ENCODE assay signal across 8 cellular contexts in the genomic region with DNA sequence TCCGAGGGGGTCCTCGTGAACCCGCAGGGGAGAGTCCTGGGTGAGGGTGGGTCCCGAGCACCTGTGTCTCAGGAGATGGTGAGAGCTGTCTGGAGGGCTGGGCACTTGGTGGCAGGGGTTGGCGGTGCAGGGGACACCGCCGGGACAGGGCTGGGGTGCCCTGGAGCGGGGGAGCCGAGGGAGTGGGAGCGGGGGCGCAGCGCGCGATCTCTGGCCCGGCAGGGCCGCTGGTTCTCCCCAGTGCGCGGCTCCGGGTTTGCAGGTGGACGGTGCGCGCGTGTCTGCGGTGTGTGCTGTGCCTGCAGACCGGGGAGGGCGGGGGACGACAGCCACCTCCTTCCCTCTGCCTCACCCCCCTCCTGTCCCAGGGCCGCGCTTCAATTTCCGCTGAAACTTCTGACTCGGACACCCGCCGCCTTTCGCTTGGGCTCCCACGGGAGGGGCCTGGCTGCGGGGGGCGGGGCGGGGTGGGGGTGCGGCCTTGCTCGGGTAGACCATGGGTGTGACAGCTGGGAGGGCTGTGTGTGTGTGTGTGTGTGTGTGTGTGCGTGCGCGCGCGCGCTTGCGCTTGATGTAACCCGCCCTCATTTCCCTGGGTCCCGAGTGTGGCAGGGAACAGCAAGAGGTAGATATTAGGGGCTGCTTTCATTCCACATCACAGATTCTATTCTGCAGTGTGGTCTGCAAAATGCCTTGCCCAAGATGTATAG. TPM values are rescaled to one million over a fixed set of nuclear protein-coding genes. Genes with fewer than 3 reads are reported as not detected.
DNase-seq lines count a peak whose midpoint lies in the region; ATAC-seq and TF ChIP-seq lines count a peak whose summit lies in the region.

No MANE protein-coding gene starts in this region.

- H2AFZ ChIP-seq in HCT116 (ENCODE audit: low read depth, low read length, poor library complexity, severe bottlenecking), result no peak overlapping the region

- DNase-seq in GM10248 (ENCODE audit: extremely low spot score) (peak; percentile 91), HCT116 (ENCODE audit: low read depth, low spot score) (peak; percentile 61), MV-4-11 (lab: John Stamatoyannopoulos, UW) (peak; percentile 60), T-helper 9 cell (peak; percentile 45), astrocyte of the spinal cord (ENCODE audit: low read depth, low spot score) (peak; percentile 65), spleen (peak; percentile 96), middle frontal gyrus (ENCODE audit: extremely low spot score, low spot score) (no peak)

- intact Hi-C loops in HCT116 (cut with micrococcal nuclease), result loop anchor here (2.0 kb wide), 1 partner anchor 21 kb away; no protein-coding TSS in a partner anchor
- intact Hi-C loops in spleen (cut with DNase I; ENCODE audit: low total_unique reads), result no loop called here

- peak overlapping the region; percentile 90 for H3K4me2 ChIP-seq in HCT116 (ENCODE audit: low read length)

- no peak for TF ChIP-seq RAD21 in HCT116 (IDR thresholded peaks at IDR 0.05; ENCODE audit: low read depth)

- no peaks in the 10 kb centered on the region for H4K20me1 ChIP-seq in HCT116 (ENCODE audit: insufficient read depth)

- RAD21 ChIA-PET in HCT116 (lab: Charles Lee; ENCODE audit: low non-redundant PET in 1 of 2, low total read pairs in 2 of 2, uncharacterized antibody in 2 of 2, unreplicated experiment in 2 of 2), result interaction anchor here in 1 of 2 experiments (0.7 to 1.0 kb wide), 2 partner anchors 19 to 50 kb away, joined by 3 to 4 read pairs; no protein-coding TSS in a partner anchor

- H3K9me3 ChIP-seq in HCT116 (ENCODE audit: control insufficient read depth in 1 of 2, insufficient read depth in 1 of 2, low read depth in 1 of 2, low read length in 2 of 2) (no peaks in the 10 kb centered on the region), iPS-15b (ENCODE audit: control insufficient read depth, insufficient read depth, low read length) (no peaks in the 10 kb centered on the region), spleen (no peaks in the 10 kb centered on the region)

- H3K4me3 ChIP-seq in HCT116 (replicated peaks in 1 of 2; ENCODE audit: low read depth in 1 of 2, low read length in 2 of 2) (peak overlapping the region; percentile 82 to 89), astrocyte of the spinal cord (ENCODE audit: low read depth, low read length) (peak overlapping the region; percentile 74), iPS-15b (ENCODE audit: low read depth, low read length) (peak overlapping the region; percentile 60), spleen (peak overlapping the region; percentile 68 to 92 (median 86))

- TF ChIP-seq POLR2A in HCT116 (IDR thresholded peaks at IDR 0.05; ENCODE audit: borderline replicate concordance, extremely low read depth, insufficient read depth, insufficient read length) (no peak), spleen (IDR thresholded peaks at IDR 0.05) (peak in 1 of 3 donors; percentile 23)

- H3K36me3 ChIP-seq in HCT116 (ENCODE audit: control insufficient read depth in 1 of 2, insufficient read depth in 2 of 2, low read length in 2 of 2) (no peaks in the 10 kb centered on the region), iPS-15b (ENCODE audit: control insufficient read depth, insufficient read depth, low read length) (no peaks in the 10 kb centered on the region), spleen (peaks cover 0 to 17% (median 0%) of the 10 kb centered on the region in 6 donors)

- in situ Hi-C loops in astrocyte of the spinal cord (cut with HindIII; ENCODE audit: low sequenced_read_pairs), result no loop called here

- H3K9ac ChIP-seq in HCT116 (ENCODE audit: low read length) (peak overlapping the region; percentile 89), iPS-15b (ENCODE audit: low read depth, low read length) (peak overlapping the region; percentile 37)

- no TSS peak for BruUV-seq in HCT116 (replicated peaks; lab: Mats Ljungman, UMichigan)

- no peaks in the 10 kb centered on the region for H3K27me3 ChIP-seq in HCT116 (ENCODE audit: insufficient read depth, low read length)
- H3K27me3 ChIP-seq in iPS-15b (ENCODE audit: control insufficient read depth, insufficient read depth, low read length), result peaks cover 16% of the 10 kb centered on the region
- H3K27me3 ChIP-seq in spleen (replicated peaks in 1 of 7), result no peaks in the 10 kb centered on the region

- POLR2A ChIA-PET in GM10248 (lab: Yijun Ruan, JAX) (no interaction called here), HCT116 (lab: Charles Lee) (interaction anchor here (0.8 to 29.0 kb wide), 6 partner anchors 17 to 57 kb away, joined by 3 to 779 read pairs (median 8); a partner anchor contains a TSS)

- WGBS in spleen, 5 donors, result 0 to 1% (median 1%) methylated on average over 1 to 49 of the region's 49 CpGs

- peak overlapping the region; percentile 87 for H3K27ac ChIP-seq in HCT116 (ENCODE audit: low read depth, low read length)
- H3K27ac ChIP-seq in spleen, result peak overlapping the region; percentile 64 to 92 (median 86)

- TF ChIP-seq CTCF in GM10248 (IDR thresholded peaks at IDR 0.05; ENCODE audit: control extremely low read depth, extremely low read depth, low read depth, missing control alignments), result no peak
- no peak for TF ChIP-seq CTCF in HCT116 (IDR thresholded peaks at IDR 0.05 in 2 of 3, conservative IDR thresholded peaks at IDR 0.05 in 1 of 3; ENCODE audit: borderline replicate concordance in 1 of 3, insufficient read depth in 1 of 3, low read depth in 2 of 3, low read length in 2 of 3)
- TF ChIP-seq CTCF in astrocyte of the spinal cord (IDR thresholded peaks at IDR 0.05; ENCODE audit: low read depth, low read length), result no peak
- peak in 1 of 11 experiments; percentile 13 for TF ChIP-seq CTCF in spleen (IDR thresholded peaks at IDR 0.05 in 8 of 11, conservative IDR thresholded peaks at IDR 0.05 in 3 of 11)

- peaks cover 30 to 32% of the 10 kb centered on the region in 2 experiments for H3K4me1 ChIP-seq in HCT116 (ENCODE audit: control insufficient read depth in 1 of 2, insufficient read depth in 2 of 2, low read length in 2 of 2)
- no peaks in the 10 kb centered on the region for H3K4me1 ChIP-seq in iPS-15b (ENCODE audit: control insufficient read depth, insufficient read depth, low read length)
- H3K4me1 ChIP-seq in spleen, result peaks cover 3 to 40% (median 17%) of the 10 kb centered on the region in 6 donors

- CTCF ChIA-PET in GM10248 (lab: Yijun Ruan, JAX), result interaction anchor here (1.6 kb wide), 1 partner anchor 8 kb away, joined by 6 read pairs; no protein-coding TSS in a partner anchor
- CTCF ChIA-PET in HCT116 (lab: Charles Lee), result interaction anchor here (1.0 to 1.4 kb wide), 3 partner anchors 10 to 357 kb away, joined by 3 to 6 read pairs (median 3); no protein-coding TSS in a partner anchor

- peaks cover 44% of the 10 kb centered on the region for H3K79me2 ChIP-seq in HCT116 (ENCODE audit: insufficient read depth, low read length)

- no peaks in the 10 kb centered on the region for H3K9me2 ChIP-seq in HCT116 (ENCODE audit: insufficient read depth)

- peak; percentile 70 for ATAC-seq in HCT116

TF ChIP-seq in HCT116, 20 proteins besides CTCF, POLR2A, EP300 and RAD21 (continues in another document):
- TF ChIP-seq, protein P1, sequence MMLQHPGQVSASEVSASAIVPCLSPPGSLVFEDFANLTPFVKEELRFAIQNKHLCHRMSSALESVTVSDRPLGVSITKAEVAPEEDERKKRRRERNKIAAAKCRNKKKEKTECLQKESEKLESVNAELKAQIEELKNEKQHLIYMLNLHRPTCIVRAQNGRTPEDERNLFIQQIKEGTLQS (IDR thresholded peaks at IDR 0.05), result no peak
- TF ChIP-seq, protein P2, sequence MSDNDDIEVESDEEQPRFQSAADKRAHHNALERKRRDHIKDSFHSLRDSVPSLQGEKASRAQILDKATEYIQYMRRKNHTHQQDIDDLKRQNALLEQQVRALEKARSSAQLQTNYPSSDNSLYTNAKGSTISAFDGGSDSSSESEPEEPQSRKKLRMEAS (IDR thresholded peaks at IDR 0.05), result no peak
- TF ChIP-seq ZFX (IDR thresholded peaks at IDR 0.05), result no peak
- TF ChIP-seq EZH2phosphoT487 (IDR thresholded peaks at IDR 0.05; ENCODE audit: borderline replicate concordance), result no peak
- peak; percentile 94 for TF ChIP-seq TCF7L2 (IDR thresholded peaks at IDR 0.05; ENCODE audit: borderline replicate concordance, extremely low read depth, insufficient read depth, insufficient read length)
- no peak for TF ChIP-seq SP1 (IDR thresholded peaks at IDR 0.05; ENCODE audit: low read depth)
- TF ChIP-seq, protein P3, sequence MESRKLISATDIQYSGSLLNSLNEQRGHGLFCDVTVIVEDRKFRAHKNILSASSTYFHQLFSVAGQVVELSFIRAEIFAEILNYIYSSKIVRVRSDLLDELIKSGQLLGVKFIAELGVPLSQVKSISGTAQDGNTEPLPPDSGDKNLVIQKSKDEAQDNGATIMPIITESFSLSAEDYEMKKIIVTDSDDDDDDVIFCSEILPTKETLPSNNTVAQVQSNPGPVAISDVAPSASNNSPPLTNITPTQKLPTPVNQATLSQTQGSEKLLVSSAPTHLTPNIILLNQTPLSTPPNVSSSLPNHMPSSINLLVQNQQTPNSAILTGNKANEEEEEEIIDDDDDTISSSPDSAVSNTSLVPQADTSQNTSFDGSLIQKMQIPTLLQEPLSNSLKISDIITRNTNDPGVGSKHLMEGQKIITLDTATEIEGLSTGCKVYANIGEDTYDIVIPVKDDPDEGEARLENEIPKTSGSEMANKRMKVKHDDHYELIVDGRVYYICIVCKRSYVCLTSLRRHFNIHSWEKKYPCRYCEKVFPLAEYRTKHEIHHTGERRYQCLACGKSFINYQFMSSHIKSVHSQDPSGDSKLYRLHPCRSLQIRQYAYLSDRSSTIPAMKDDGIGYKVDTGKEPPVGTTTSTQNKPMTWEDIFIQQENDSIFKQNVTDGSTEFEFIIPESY (IDR thresholded peaks at IDR 0.05; ENCODE audit: extremely low read depth, insufficient replicate concordance, low read length), result no peak
- no peak for TF ChIP-seq CEBPB (IDR thresholded peaks at IDR 0.05; ENCODE audit: low read depth)
- TF ChIP-seq POLR2AphosphoS5 (IDR thresholded peaks at IDR 0.05; ENCODE audit: low read depth, low read length), result peak; percentile 78
- no peak for TF ChIP-seq EGR1 (IDR thresholded peaks at IDR 0.05; ENCODE audit: low read depth)
- no peak for TF ChIP-seq ZNF274 (IDR thresholded peaks at IDR 0.05; ENCODE audit: low read depth, low read length)

RNA-seq across cellular contexts. Expression of a gene that starts 1.2 kb away (rescaled TPM):
- 113 TPM for total RNA-seq in HCT116 (2021; ENCODE audit: unreplicated experiment)
- 184 and 189 TPM in 2 replicates for polyA plus RNA-seq in HCT116 (2012)
- total RNA-seq in spleen, result 10 to 100 TPM in 4 of 7 donors, 1 to 10 TPM in 3; 8.3 to 25.7 (median 12.0) TPM
- polyA plus RNA-seq in spleen, result 10 to 100 TPM in 2 of 3 donors, 1 to 10 TPM in 1; 5.7 to 11.7 (median 11.6) TPM

RNA-seq across cellular contexts. Expression of a gene that starts 26.4 kb away (rescaled TPM):
- total RNA-seq in HCT116 (2021; ENCODE audit: unreplicated experiment) (180 TPM), spleen (100 to 1,000 TPM in 4 of 7 donors, 10 to 100 TPM in 3; 90.2 to 124 (median 105) TPM)
- 404 and 522 TPM in 2 replicates for polyA plus RNA-seq in HCT116 (2012)
- 100 to 1,000 TPM in 1 of 3 donors, 10 to 100 TPM in 2; 78.6 to 152 (median 98.9) TPM for polyA plus RNA-seq in spleen

RNA-seq across cellular contexts. Expression of a gene that starts 34.8 kb away (rescaled TPM):
- total RNA-seq in HCT116 (2021; ENCODE audit: unreplicated experiment) (1.9 TPM), spleen (10 to 100 TPM; 10.9 to 26.3 (median 18.2) TPM)
- 2.0 and 2.5 TPM in 2 replicates for polyA plus RNA-seq in HCT116 (2012)
- 10 to 100 TPM; 10.5 to 13.4 (median 12.8) TPM for polyA plus RNA-seq in spleen

RNA-seq across cellular contexts. Expression of a gene that starts 56.4 kb away (rescaled TPM):
- total RNA-seq in HCT116 (2021; ENCODE audit: unreplicated experiment), result 40.4 TPM
- polyA plus RNA-seq in HCT116 (2012), result 21.0 and 24.0 TPM in 2 replicates
- 10 to 100 TPM in 2 of 7 donors, 1 to 10 TPM in 5; 4.5 to 12.5 (median 8.3) TPM for total RNA-seq in spleen
- 1 to 10 TPM; 3.2 to 4.9 (median 3.4) TPM for polyA plus RNA-seq in spleen
